Comparison of ENCODE assay signal across 8 cellular contexts in genomic region chr3:147410518-147411234, GRCh38. TPM values are rescaled to one million over a fixed set of nuclear protein-coding genes. Genes with fewer than 3 reads are reported as not detected.
DNase-seq lines count a peak whose midpoint lies in the region; ATAC-seq and TF ChIP-seq lines count a peak whose summit lies in the region.

No MANE protein-coding gene starts in this region.

- no peaks in the 10 kb centered on the region for H3K9me3 ChIP-seq in Peyer's patch
- H3K9me3 ChIP-seq in fibroblast of lung (ENCODE audit: control insufficient read depth, insufficient read depth, low read depth, low read length), result no peaks in the 10 kb centered on the region

- H3K79me2 ChIP-seq in fibroblast of lung (ENCODE audit: control insufficient read depth, insufficient read depth, low read length), result no peaks in the 10 kb centered on the region

- peaks cover 3 to 78% of the 10 kb centered on the region in 2 donors for H3K27me3 ChIP-seq in Peyer's patch
- peaks cover 95% of the 10 kb centered on the region for H3K27me3 ChIP-seq in fibroblast of lung (ENCODE audit: control insufficient read depth, insufficient read depth, low read length)

- intact Hi-C loops in sciatic nerve (cut with DNase I), result no loop called here

- TF ChIP-seq CTCF in Peyer's patch (IDR thresholded peaks at IDR 0.05) (no peak), fibroblast of lung (conservative IDR thresholded peaks at IDR 0.05 in 1 of 2, IDR thresholded peaks at IDR 0.05 in 1 of 2; ENCODE audit: low read depth in 1 of 2, low read length in 2 of 2) (no peak)

- no peak overlapping the region for H2AFZ ChIP-seq in fibroblast of lung (ENCODE audit: low read length)

- H3K9ac ChIP-seq in fibroblast of lung (ENCODE audit: insufficient read depth, low read length), result no peak overlapping the region

- DNase-seq in Peyer's patch (no peak), fibroblast of lung (ENCODE audit: low read depth in 2 of 2) (peak in 1 of 2 donors; percentile 65), sciatic nerve (ENCODE audit: low spot score) (no peak), NCI-H2227 treated with DMSO at 0.1 percent for 48 hours (lab: John Stamatoyannopoulos, UW) (no peak), dedifferentiated amniotic fluid mesenchymal stem cell (ENCODE audit: extremely low spot score) (no peak)
- no peak for DNase-seq in stimulated activated CD4-positive, alpha-beta T cell treated with anti-CD3 and anti-CD28 coated beads, Interleukin-4, amount 100 ng/mL, for 1 hour

- H3K36me3 ChIP-seq in Peyer's patch, result no peaks in the 10 kb centered on the region
- H3K36me3 ChIP-seq in fibroblast of lung (ENCODE audit: control insufficient read depth, insufficient read depth, low read length), result no peaks in the 10 kb centered on the region

- no peak for TF ChIP-seq POLR2A in Peyer's patch (IDR thresholded peaks at IDR 0.05)

- H3K4me1 ChIP-seq in Peyer's patch, result peaks cover 0 to 24% (median 3%) of the 10 kb centered on the region in 4 donors
- H3K4me1 ChIP-seq in fibroblast of lung (ENCODE audit: control insufficient read depth, extremely low read depth, insufficient read depth, low read length), result peaks cover 4% of the 10 kb centered on the region

- H4K20me1 ChIP-seq in fibroblast of lung (ENCODE audit: control insufficient read depth, extremely low read depth, insufficient read depth, low read length), result peaks cover 2% of the 10 kb centered on the region

- peak overlapping the region; percentile 5; the same call in 1 of the 2 replicates for H3K4me3 ChIP-seq in GM08714 (ENCODE audit: low read length)
- peak overlapping the region in 3 of 4 donors; percentile 4 to 35 (median 34) for H3K4me3 ChIP-seq in Peyer's patch
- H3K4me3 ChIP-seq in fibroblast of lung (replicated peaks in 1 of 4; ENCODE audit: control extremely low read depth in 1 of 4, insufficient read depth in 1 of 4, low read depth in 3 of 4, low read length in 4 of 4), result peak overlapping the region; percentile 34 to 40 (median 34)

- ATAC-seq in sciatic nerve, result peak; percentile 71
- no peak for ATAC-seq in HG02870 (IDR thresholded peaks at IDR 0.05; ENCODE audit: unreplicated experiment)

- H3K27ac ChIP-seq in Peyer's patch (no peak overlapping the region), fibroblast of lung (ENCODE audit: insufficient read depth, low read length) (no peak overlapping the region)

- H3K4me2 ChIP-seq in fibroblast of lung (ENCODE audit: extremely low read depth, insufficient read depth, low read length), result peak overlapping the region; percentile 90

RNA-seq across cellular contexts. Expression of gene ZIC1, which starts 1.5 kb away (rescaled TPM):
- 1 to 10 TPM in 3 of 4 donors, not detected in 1; 1.6 to 2.5 (median 1.7) TPM for total RNA-seq in Peyer's patch
- 0.26 TPM in 1 of 2 replicates, not detected in the other for total RNA-seq in fibroblast of lung
- polyA plus RNA-seq in fibroblast of lung, result 0.11 and 0.46 TPM in 2 replicates
- polyA plus RNA-seq in fibroblast of lung (2012), result 0.08 TPM in 1 of 2 replicates, not detected in the other
- polyA minus RNA-seq in fibroblast of lung (ENCODE audit: low replicate concordance), result not detected in 2 replicates
- 3.8 TPM for total RNA-seq in sciatic nerve

RNA-seq across cellular contexts. Expression of gene ZIC4, which starts 4.3 kb away (rescaled TPM):
- not detected for total RNA-seq in Peyer's patch
- not detected in 2 replicates for total RNA-seq in fibroblast of lung
- not detected in 2 replicates for polyA plus RNA-seq in fibroblast of lung
- 0.07 TPM in 1 of 2 replicates, not detected in the other for polyA plus RNA-seq in fibroblast of lung (2012)
- polyA minus RNA-seq in fibroblast of lung (ENCODE audit: low replicate concordance), result not detected in 2 replicates
- 0.62 TPM for total RNA-seq in sciatic nerve
